8 cellular contexts compared by ENCODE assay signal in the genomic region with DNA sequence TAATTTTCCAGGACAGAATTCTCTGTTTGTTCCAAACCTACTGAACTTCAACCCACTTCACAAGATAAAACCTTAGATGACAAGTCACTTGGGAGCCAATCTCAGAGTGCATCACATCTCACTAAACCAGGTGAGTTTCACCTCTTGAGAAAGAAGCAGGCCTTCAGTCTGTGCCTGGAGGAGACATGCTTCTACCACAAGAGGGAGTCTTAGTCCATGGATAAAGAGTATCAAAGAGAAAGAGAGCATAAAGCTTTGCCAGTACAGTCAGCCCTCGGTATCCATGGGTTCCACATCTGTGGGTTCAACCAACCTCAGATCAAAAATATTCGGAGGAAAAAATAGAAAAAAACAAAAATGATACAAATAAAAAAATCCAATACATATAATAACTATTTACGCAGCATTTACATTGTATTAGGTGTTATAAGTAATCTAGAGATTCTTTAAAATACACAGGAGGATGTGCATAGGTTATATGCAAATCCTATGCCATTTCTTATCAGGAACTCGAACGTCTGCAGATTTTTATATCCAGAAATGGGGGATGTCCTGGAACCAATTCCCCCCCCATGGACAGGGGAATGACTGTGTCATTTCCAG. TPM values are rescaled to one million over a fixed set of nuclear protein-coding genes. Genes with fewer than 3 reads are reported as not detected.
A peak's percentile ranks its signal among the peaks of the same experiment; 100 is the strongest.
DNase-seq lines count a peak whose midpoint lies in the region; ATAC-seq, FAIRE-seq and TF ChIP-seq lines count a peak whose summit lies in the region.

No MANE protein-coding gene starts in this region.

- TF ChIP-seq CTCF in Calu3 (IDR thresholded peaks at IDR 0.05; ENCODE audit: unreplicated experiment) (peak; percentile 94), GM20000 (IDR thresholded peaks at IDR 0.05; ENCODE audit: extremely low read depth, missing control alignments) (peak; percentile 33), K562 (IDR thresholded peaks at IDR 0.05 in 2 of 3, conservative IDR thresholded peaks at IDR 0.05 in 1 of 3; ENCODE audit: insufficient read depth in 2 of 3, low read depth in 1 of 3, low read length in 3 of 3) (peak; percentile 66 to 71 (median 69)), kidney epithelial cell (IDR thresholded peaks at IDR 0.05; ENCODE audit: insufficient read depth, low read length, poor library complexity, severe bottlenecking) (peak; percentile 72), upper lobe of right lung (IDR thresholded peaks at IDR 0.05) (peak; percentile 49)

- H3K4me3 ChIP-seq in K562 (no peak overlapping the region), kidney epithelial cell (ENCODE audit: low read depth, low read length) (no peak overlapping the region), upper lobe of right lung (no peak overlapping the region)

- H3K4me1 Mint-ChIP-seq in Calu3 (ENCODE audit: low read depth, unreplicated experiment) = no peaks in the 10 kb centered on the region

- FAIRE-seq in K562 (lab: Jason Lieb, UNC) = no peak

- H4K20me1 ChIP-seq in K562 (replicated peaks; ENCODE audit: control insufficient read depth, insufficient read depth, low read length) = no peaks in the 10 kb centered on the region

- H3K4me1 ChIP-seq in K562 (replicated peaks in 1 of 2; ENCODE audit: control insufficient read depth in 2 of 2, insufficient read depth in 2 of 2, low read length in 2 of 2) = no peaks in the 10 kb centered on the region
- no peaks in the 10 kb centered on the region for H3K4me1 ChIP-seq in upper lobe of right lung

- H3K9me3 Mint-ChIP-seq in Calu3 (ENCODE audit: low read depth, unreplicated experiment) = no peaks in the 10 kb centered on the region

- no peak overlapping the region for H3K9ac ChIP-seq in K562 (ENCODE audit: insufficient read depth in 1 of 2, low read depth in 2 of 2, low read length in 2 of 2)

- peak; percentile 16 to 67; a peak in 2 of 4 replicates for TF ChIP-seq RAD21 in K562 (CRISPR knock-in tag; conservative IDR thresholded peaks at IDR 0.05 in 1 of 2, IDR thresholded peaks at IDR 0.05 in 1 of 2)

- no peak overlapping the region for H3K4me2 ChIP-seq in K562 (ENCODE audit: insufficient read depth, low read length)

- CTCF ChIA-PET in Calu3 (lab: Charles Lee) (interaction anchor here (0.5 to 2.2 kb wide), 20 partner anchors 9 to 924 kb away, joined by 3 to 55 read pairs (median 5); partner anchors contain the start of genes HNF1B and SYNRG), K562 (lab: Yijun Ruan, JAX; ENCODE audit: low intra/inter-chr PET ratio) (interaction anchor here (0.6 to 1.1 kb wide), 3 partner anchors 82 to 583 kb away, joined by 3 to 4 read pairs (median 3); partner anchors contain the start of gene SYNRG)

- H3K27ac Mint-ChIP-seq in Calu3 (ENCODE audit: unreplicated experiment) = no peak overlapping the region

- no peaks in the 10 kb centered on the region for H3K79me2 ChIP-seq in K562 (ENCODE audit: control insufficient read depth, insufficient read depth, low read length)

- WGBS in K562 (ENCODE audit: insufficient coverage, low coverage, missing lambda C conversion rate) = 36% methylated on average over 5 of the region's 5 CpGs

- no peak for TF ChIP-seq EP300 in K562 (IDR thresholded peaks at IDR 0.05; ENCODE audit: low read length)

- H3K27ac ChIP-seq in K562 (ENCODE audit: extremely low read depth, low read depth, low read length) (no peak overlapping the region), upper lobe of right lung (no peak overlapping the region)

- peaks cover 42% of the 10 kb centered on the region for H3K36me3 Mint-ChIP-seq in Calu3 (ENCODE audit: insufficient read depth, unreplicated experiment)

- no peaks in the 10 kb centered on the region for H3K9me3 ChIP-seq in K562 (replicated peaks; ENCODE audit: control insufficient read depth, insufficient read depth, low read depth, low read length)
- no peaks in the 10 kb centered on the region for H3K9me3 ChIP-seq in upper lobe of right lung

- in situ Hi-C loops in K562 (cut with MboI) = no loop called here

- DNase-seq in Calu3 = peak; percentile 74
- peak; percentile 41 for DNase-seq in GM20000 (ENCODE audit: low spot score)
- DNase-seq in NCI-H748 treated with DMSO at 0.1 percent for 48 hours (lab: John Stamatoyannopoulos, UW) = peak; percentile 55
- DNase-seq in K562 (ENCODE audit: extremely low read depth in 1 of 4, low spot score in 3 of 4) = peak; percentile 39 to 56 (median 48)
- peak; percentile 21 for DNase-seq in kidney epithelial cell (ENCODE audit: low read depth)
- DNase-seq in upper lobe of right lung = no peak
- no peak for DNase-seq in effector CD4-positive, alpha-beta T cell
- no peak for DNase-seq in activated gamma-delta T cell (lab: John Stamatoyannopoulos, UW)

- POLR2A ChIA-PET in K562 (lab: Yijun Ruan, JAX) = interaction anchor here (0.6 to 1.2 kb wide), 2 partner anchors 10 to 17 kb away, joined by 3 to 4 read pairs; no protein-coding TSS in a partner anchor

- ATAC-seq in K562 (peak; percentile 90), upper lobe of right lung (peak; percentile 65)

- no peaks in the 10 kb centered on the region for H3K9me1 ChIP-seq in K562 (ENCODE audit: control insufficient read depth, insufficient read depth, low read length)

- BruUV-seq in Calu3 (replicated peaks; lab: Mats Ljungman, UMichigan) (no TSS peak), K562 (replicated peaks; lab: Mats Ljungman, UMichigan) (no TSS peak)

- no peak for TF ChIP-seq POLR2A in K562 (conservative IDR thresholded peaks at IDR 0.05)

- H2AFZ ChIP-seq in K562 (ENCODE audit: low read depth, low read length) = no peak overlapping the region

- H3K36me3 ChIP-seq in K562 (ENCODE audit: control insufficient read depth, insufficient read depth, low read length) (peaks cover 44% of the 10 kb centered on the region; the same call in 2 of the 3 replicates), kidney epithelial cell (ENCODE audit: control insufficient read depth, insufficient read depth, low read length) (peaks cover 4% of the 10 kb centered on the region), upper lobe of right lung (peaks cover 89% of the 10 kb centered on the region)

- intact Hi-C loops in Calu3 (cut with micrococcal nuclease; ENCODE audit: unreplicated experiment) (loop anchor here (1.0 to 5.0 kb wide), 3 partner anchors 43 to 290 kb away; partner anchors contain the start of gene SYNRG), K562 (cut with micrococcal nuclease) (no loop called here), upper lobe of right lung (cut with DNase I) (no loop called here)

- H3K4me3 Mint-ChIP-seq in Calu3 (ENCODE audit: low read depth, unreplicated experiment) = no peak overlapping the region

- H3K27me3 Mint-ChIP-seq in Calu3 (ENCODE audit: unreplicated experiment) = no peaks in the 10 kb centered on the region

- no peaks in the 10 kb centered on the region for H3K27me3 ChIP-seq in K562 (ENCODE audit: control insufficient read depth in 2 of 2, insufficient read depth in 2 of 2, low read length in 2 of 2)
- H3K27me3 ChIP-seq in kidney epithelial cell (ENCODE audit: control insufficient read depth, insufficient read depth, low read length) = no peaks in the 10 kb centered on the region
- H3K27me3 ChIP-seq in upper lobe of right lung = no peaks in the 10 kb centered on the region

TF ChIP-seq in K562, 482 proteins besides CTCF, POLR2A, EP300 and RAD21:
- TF ChIP-seq HDAC3 (IDR thresholded peaks at IDR 0.05; ENCODE audit: borderline replicate concordance, partially characterized antibody) (no peak), ZNF165 (CRISPR knock-in tag; IDR thresholded peaks at IDR 0.05; ENCODE audit: borderline replicate concordance) (no peak), SMC3 (conservative IDR thresholded peaks at IDR 0.05; ENCODE audit: insufficient read depth, low read depth, low read length) (peak; percentile 49), ZNF143 (CRISPR knock-in tag; IDR thresholded peaks at IDR 0.05) (no peak), FOXM1 (IDR thresholded peaks at IDR 0.05; ENCODE audit: low read depth) (no peak), FOXM1 (CRISPR knock-in tag; IDR thresholded peaks at IDR 0.05; ENCODE audit: low read depth) (no peak), RBM17 (IDR thresholded peaks at IDR 0.05; ENCODE audit: borderline replicate concordance, low read depth, low read length) (no peak), ARID1B (IDR thresholded peaks at IDR 0.05) (no peak), NBN (IDR thresholded peaks at IDR 0.05; ENCODE audit: low read depth) (no peak)

RNA-seq across cellular contexts. Expression of gene DUSP14, which starts 37.7 kb away (rescaled TPM):
- total RNA-seq in Calu3 (2022) (75.2 and 77.6 TPM in 2 replicates), K562 (2014; rRNA removed) (27.7 and 37.2 TPM in 2 replicates), K562 (2014; rRNA removed; fragmentation: Illumina TruSeq; extraction: Trizol) (19.6 and 20.2 TPM in 2 replicates), K562 (2015; rRNA removed; fragmentation: Illumina TruSeq; extraction: Trizol) (23.6 and 26.9 TPM in 2 replicates), K562 (2021) (24.8 and 25.3 TPM in 2 replicates), kidney epithelial cell (42.1 and 45.5 TPM in 2 replicates), upper lobe of right lung (9.0 TPM)
- 14.7 and 22.3 TPM in 2 replicates for total RNA-seq in K562 (2011; cell fraction: chromatin; rRNA removed; ENCODE audit: low replicate concordance)
- total RNA-seq in K562 (2011; cell fraction: nucleolus; rRNA removed) = 15.7 and 17.9 TPM in 2 replicates
- 15.3 and 18.4 TPM in 2 replicates for total RNA-seq in K562 (2011; cell fraction: nucleoplasm; rRNA removed)
- polyA plus RNA-seq in K562 (2011; rRNA removed) (21.4 and 36.7 TPM in 2 replicates), K562 (2014; fragmentation: Illumina TruSeq; extraction: Trizol) (36.2 and 43.1 TPM in 2 replicates), K562 (2014; fragmentation: Nextera tagmentation; extraction: Ambion mirVana) (10 to 100 TPM; 64.0 to 74.0 TPM), K562 (2014; rRNA removed) (31.8 and 38.0 TPM in 2 replicates)
- polyA plus RNA-seq in K562 (2011; cell fraction: cytosol; rRNA removed) = 26.9 and 54.6 TPM in 2 replicates
- polyA plus RNA-seq in K562 (2011; cell fraction: nucleus; rRNA removed) = 11.2 and 17.7 TPM in 2 replicates
- polyA plus RNA-seq in K562 (2012) = 21.4 and 25.4 TPM in 2 replicates
- polyA minus RNA-seq in K562 (2011; rRNA and poly(A)+ RNA removed) = 12.8 and 26.0 TPM in 2 replicates
- polyA minus RNA-seq in K562 (2011; cell fraction: cytosol; rRNA and poly(A)+ RNA removed) = 8.5 and 12.9 TPM in 2 replicates
- polyA minus RNA-seq in K562 (2011; cell fraction: nucleus; rRNA and poly(A)+ RNA removed) = 4.0 and 4.1 TPM in 2 replicates

Comparison
In these comparisons a context has a peak if more than half of its experiments do, and no peak if none do; other contexts are left out.
1. DNase-seq: peak in Calu3 (single experiment), GM20000 (single experiment), NCI-H748 treated with DMSO at 0.1 percent for 48 hours (single experiment), K562 (4 of 4) and kidney epithelial cell (single experiment); none in upper lobe of right lung (single experiment), effector CD4-positive, alpha-beta T cell (single experiment) and activated gamma-delta T cell (single experiment).
2. CTCF ChIP-seq: peak in every context shown above with its lines; median percentile 94 in Calu3; 72 in kidney epithelial cell; 69 in K562; 49 in upper lobe of right lung; 33 in GM20000.